In the genomic region with DNA sequence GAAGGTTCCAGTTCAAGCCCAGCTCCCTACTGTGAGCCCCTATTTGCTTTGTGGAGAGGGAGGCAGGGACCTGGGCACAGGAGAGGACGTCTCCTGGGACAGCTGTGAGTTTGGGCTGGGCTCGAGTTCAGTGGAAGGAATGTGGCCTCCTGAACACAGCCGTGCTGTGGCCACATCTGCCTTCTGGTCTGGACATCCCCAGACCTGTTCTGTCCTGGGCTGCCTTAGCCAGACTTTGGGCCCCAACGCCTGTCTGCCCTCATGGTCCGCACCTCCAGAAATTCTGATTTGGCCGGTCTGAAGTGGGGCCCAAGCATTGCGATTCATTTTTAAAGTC, we compare ENCODE assay signal across 1 cellular context.
TF ChIP-seq lines count a peak whose summit lies in the region.

No MANE protein-coding gene starts in this region.

TF ChIP-seq in K562, 482 proteins besides CTCF, POLR2A, EP300 and RAD21 (continued from another document and continues in another):
- TF ChIP-seq ZNF592 (IDR thresholded peaks at IDR 0.05) = 0 out of 2 replicates have a peak, but pooled peaks have one; percentile 48
- TF ChIP-seq TRIM24 (IDR thresholded peaks at IDR 0.05) = 0 out of 4 replicates have a peak, but pooled peaks of 1 of the 2 experiments have one; percentile 1
- TF ChIP-seq ZNF277 (CRISPR knock-in tag; IDR thresholded peaks at IDR 0.05; ENCODE audit: borderline replicate concordance) = no peak
- no peak for TF ChIP-seq ZNF436 (CRISPR knock-in tag; IDR thresholded peaks at IDR 0.05)
- no peak for TF ChIP-seq FOXA1 (IDR thresholded peaks at IDR 0.05; ENCODE audit: borderline replicate concordance)
- TF ChIP-seq L3MBTL2 (IDR thresholded peaks at IDR 0.05) = no peak
- TF ChIP-seq MEF2D (tag; conservative IDR thresholded peaks at IDR 0.05; ENCODE audit: low read depth) = no peak
- no peak for TF ChIP-seq POLR2G (IDR thresholded peaks at IDR 0.05; ENCODE audit: low read depth, low read length)
- no peak for TF ChIP-seq TCF3 (CRISPR knock-in tag; IDR thresholded peaks at IDR 0.05)
- TF ChIP-seq NEUROD1 (IDR thresholded peaks at IDR 0.05; ENCODE audit: borderline replicate concordance, low read depth, low read length, partially characterized antibody) = peak; percentile 6
- TF ChIP-seq, protein P1, sequence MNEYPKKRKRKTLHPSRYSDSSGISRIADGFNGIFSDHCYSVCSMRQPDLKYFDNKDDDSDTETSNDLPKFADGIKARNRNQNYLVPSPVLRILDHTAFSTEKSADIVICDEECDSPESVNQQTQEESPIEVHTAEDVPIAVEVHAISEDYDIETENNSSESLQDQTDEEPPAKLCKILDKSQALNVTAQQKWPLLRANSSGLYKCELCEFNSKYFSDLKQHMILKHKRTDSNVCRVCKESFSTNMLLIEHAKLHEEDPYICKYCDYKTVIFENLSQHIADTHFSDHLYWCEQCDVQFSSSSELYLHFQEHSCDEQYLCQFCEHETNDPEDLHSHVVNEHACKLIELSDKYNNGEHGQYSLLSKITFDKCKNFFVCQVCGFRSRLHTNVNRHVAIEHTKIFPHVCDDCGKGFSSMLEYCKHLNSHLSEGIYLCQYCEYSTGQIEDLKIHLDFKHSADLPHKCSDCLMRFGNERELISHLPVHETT (CRISPR knock-in tag; conservative IDR thresholded peaks at IDR 0.05 in 1 of 2, IDR thresholded peaks at IDR 0.05 in 1 of 2) = no peak
- no peak for TF ChIP-seq ZBTB34 (CRISPR knock-in tag; IDR thresholded peaks at IDR 0.05)
- no peak for TF ChIP-seq LCOR (CRISPR knock-in tag; IDR thresholded peaks at IDR 0.05)
- TF ChIP-seq XRCC3 (IDR thresholded peaks at IDR 0.05) = no peak
- TF ChIP-seq, protein P2, sequence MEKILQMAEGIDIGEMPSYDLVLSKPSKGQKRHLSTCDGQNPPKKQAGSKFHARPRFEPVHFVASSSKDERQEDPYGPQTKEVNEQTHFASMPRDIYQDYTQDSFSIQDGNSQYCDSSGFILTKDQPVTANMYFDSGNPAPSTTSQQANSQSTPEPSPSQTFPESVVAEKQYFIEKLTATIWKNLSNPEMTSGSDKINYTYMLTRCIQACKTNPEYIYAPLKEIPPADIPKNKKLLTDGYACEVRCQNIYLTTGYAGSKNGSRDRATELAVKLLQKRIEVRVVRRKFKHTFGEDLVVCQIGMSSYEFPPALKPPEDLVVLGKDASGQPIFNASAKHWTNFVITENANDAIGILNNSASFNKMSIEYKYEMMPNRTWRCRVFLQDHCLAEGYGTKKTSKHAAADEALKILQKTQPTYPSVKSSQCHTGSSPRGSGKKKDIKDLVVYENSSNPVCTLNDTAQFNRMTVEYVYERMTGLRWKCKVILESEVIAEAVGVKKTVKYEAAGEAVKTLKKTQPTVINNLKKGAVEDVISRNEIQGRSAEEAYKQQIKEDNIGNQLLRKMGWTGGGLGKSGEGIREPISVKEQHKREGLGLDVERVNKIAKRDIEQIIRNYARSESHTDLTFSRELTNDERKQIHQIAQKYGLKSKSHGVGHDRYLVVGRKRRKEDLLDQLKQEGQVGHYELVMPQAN (IDR thresholded peaks at IDR 0.05; ENCODE audit: borderline replicate concordance) = no peak
- TF ChIP-seq, protein P3, sequence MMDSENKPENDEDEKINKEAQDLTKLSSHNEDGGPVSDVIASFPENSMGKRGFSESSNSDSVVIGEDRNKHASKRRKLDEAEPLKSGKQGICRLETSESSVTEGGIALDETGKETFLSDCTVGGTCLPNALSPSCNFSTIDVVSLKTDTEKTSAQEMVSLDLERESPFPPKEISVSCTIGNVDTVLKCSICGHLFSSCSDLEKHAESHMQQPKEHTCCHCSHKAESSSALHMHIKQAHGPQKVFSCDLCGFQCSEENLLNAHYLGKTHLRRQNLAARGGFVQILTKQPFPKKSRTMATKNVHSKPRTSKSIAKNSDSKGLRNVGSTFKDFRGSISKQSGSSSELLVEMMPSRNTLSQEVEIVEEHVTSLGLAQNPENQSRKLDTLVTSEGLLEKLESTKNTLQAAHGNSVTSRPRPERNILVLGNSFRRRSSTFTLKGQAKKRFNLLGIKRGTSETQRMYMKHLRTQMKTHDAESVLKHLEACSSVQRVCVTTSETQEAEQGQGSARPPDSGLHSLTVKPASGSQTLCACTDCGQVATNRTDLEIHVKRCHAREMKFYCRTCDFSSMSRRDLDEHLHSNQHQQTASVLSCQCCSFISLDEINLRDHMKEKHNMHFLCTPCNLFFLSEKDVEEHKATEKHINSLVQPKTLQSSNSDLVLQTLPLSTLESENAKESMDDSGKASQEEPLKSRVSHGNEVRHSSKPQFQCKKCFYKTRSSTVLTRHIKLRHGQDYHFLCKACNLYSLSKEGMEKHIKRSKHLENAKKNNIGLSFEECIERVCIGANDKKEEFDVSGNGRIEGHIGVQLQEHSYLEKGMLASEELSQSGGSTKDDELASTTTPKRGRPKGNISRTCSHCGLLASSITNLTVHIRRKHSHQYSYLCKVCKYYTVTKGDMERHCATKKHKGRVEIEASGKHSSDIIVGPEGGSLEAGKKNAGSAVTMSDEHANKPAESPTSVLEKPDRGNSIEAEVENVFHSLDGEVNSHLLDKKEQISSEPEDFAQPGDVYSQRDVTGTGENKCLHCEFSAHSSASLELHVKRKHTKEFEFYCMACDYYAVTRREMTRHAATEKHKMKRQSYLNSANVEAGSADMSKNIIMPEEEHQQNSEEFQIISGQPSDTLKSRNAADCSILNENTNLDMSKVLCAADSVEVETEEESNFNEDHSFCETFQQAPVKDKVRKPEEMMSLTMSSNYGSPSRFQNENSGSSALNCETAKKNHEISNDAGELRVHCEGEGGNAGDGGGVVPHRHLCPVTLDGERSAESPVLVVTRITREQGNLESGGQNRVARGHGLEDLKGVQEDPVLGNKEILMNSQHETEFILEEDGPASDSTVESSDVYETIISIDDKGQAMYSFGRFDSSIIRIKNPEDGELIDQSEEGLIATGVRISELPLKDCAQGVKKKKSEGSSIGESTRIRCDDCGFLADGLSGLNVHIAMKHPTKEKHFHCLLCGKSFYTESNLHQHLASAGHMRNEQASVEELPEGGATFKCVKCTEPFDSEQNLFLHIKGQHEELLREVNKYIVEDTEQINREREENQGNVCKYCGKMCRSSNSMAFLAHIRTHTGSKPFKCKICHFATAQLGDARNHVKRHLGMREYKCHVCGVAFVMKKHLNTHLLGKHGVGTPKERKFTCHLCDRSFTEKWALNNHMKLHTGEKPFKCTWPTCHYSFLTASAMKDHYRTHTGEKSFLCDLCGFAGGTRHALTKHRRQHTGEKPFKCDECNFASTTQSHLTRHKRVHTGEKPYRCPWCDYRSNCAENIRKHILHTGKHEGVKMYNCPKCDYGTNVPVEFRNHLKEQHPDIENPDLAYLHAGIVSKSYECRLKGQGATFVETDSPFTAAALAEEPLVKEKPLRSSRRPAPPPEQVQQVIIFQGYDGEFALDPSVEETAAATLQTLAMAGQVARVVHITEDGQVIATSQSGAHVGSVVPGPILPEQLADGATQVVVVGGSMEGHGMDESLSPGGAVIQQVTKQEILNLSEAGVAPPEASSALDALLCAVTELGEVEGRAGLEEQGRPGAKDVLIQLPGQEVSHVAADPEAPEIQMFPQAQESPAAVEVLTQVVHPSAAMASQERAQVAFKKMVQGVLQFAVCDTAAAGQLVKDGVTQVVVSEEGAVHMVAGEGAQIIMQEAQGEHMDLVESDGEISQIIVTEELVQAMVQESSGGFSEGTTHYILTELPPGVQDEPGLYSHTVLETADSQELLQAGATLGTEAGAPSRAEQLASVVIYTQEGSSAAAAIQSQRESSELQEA (IDR thresholded peaks at IDR 0.05; ENCODE audit: low read depth) = no peak
- TF ChIP-seq HNRNPL (IDR thresholded peaks at IDR 0.05; ENCODE audit: low read depth, low read length) = 0 out of 2 replicates have a peak, but pooled peaks have one; percentile 3
- 0 out of 2 replicates have a peak, but pooled peaks have one; percentile 25 for TF ChIP-seq RBFOX2 (IDR thresholded peaks at IDR 0.05; ENCODE audit: low read depth, low read length)
- no peak for TF ChIP-seq NFIX (CRISPR knock-in tag; IDR thresholded peaks at IDR 0.05; ENCODE audit: low read depth)
- no peak for TF ChIP-seq IFI16 (CRISPR knock-in tag; IDR thresholded peaks at IDR 0.05)
- no peak for TF ChIP-seq PRMT5 (CRISPR knock-in tag; IDR thresholded peaks at IDR 0.05)
- TF ChIP-seq MAFK (IDR thresholded peaks at IDR 0.05; ENCODE audit: low read length) = no peak
- TF ChIP-seq MTA3 (IDR thresholded peaks at IDR 0.05; ENCODE audit: borderline replicate concordance) = no peak
- no peak for TF ChIP-seq ZNF780A (CRISPR knock-in tag; IDR thresholded peaks at IDR 0.05)
- no peak for TF ChIP-seq HNRNPK (IDR thresholded peaks at IDR 0.05; ENCODE audit: low read depth, low read length, poor library complexity, severe bottlenecking)
- 0 out of 2 replicates have a peak, but pooled peaks have one; percentile 5 for TF ChIP-seq CREB1 (IDR thresholded peaks at IDR 0.05)
- TF ChIP-seq CREB1 (CRISPR knock-in tag; IDR thresholded peaks at IDR 0.05) = no peak
- TF ChIP-seq ZNF778 (CRISPR knock-in tag; IDR thresholded peaks at IDR 0.05) = no peak
- 0 out of 2 replicates have a peak, but pooled peaks have one; percentile 5 for TF ChIP-seq ZBTB9 (CRISPR knock-in tag; IDR thresholded peaks at IDR 0.05)
- no peak for TF ChIP-seq PHF8 (IDR thresholded peaks at IDR 0.05; ENCODE audit: borderline replicate concordance, low read length)
- TF ChIP-seq ELK1 (CRISPR knock-in tag; IDR thresholded peaks at IDR 0.05) = no peak
- TF ChIP-seq HINFP (tag; conservative IDR thresholded peaks at IDR 0.05; ENCODE audit: low read depth) = no peak
- no peak for TF ChIP-seq FOXA3 (CRISPR knock-in tag; conservative IDR thresholded peaks at IDR 0.05 in 1 of 2, IDR thresholded peaks at IDR 0.05 in 1 of 2)
- no peak for TF ChIP-seq ZNF239 (CRISPR knock-in tag; IDR thresholded peaks at IDR 0.05)
